In genomic region chr6:44037847-44038542, GRCh38 we compare ENCODE assay signal across 1 cellular context.
A peak's percentile ranks its signal among the peaks of the same experiment; 100 is the strongest.
TF ChIP-seq lines count a peak whose summit lies in the region.

No MANE protein-coding gene starts in this region.

TF ChIP-seq in K562, 482 proteins besides CTCF, POLR2A, EP300 and RAD21:
- TF ChIP-seq ZNF407 (IDR thresholded peaks at IDR 0.05; ENCODE audit: low read depth) (no peak), ZNF592 (IDR thresholded peaks at IDR 0.05) (no peak), TSC22D4 (tag; IDR thresholded peaks at IDR 0.05) (0 out of 2 replicates have a peak, but pooled peaks have one; percentile 28), ZKSCAN1 (IDR thresholded peaks at IDR 0.05; ENCODE audit: low read depth, low read length) (peak; percentile 70; the same call in 1 of the 2 replicates)
TF ChIP-seq in K562: peak in this region for 2.
